ENCODE assay signal across 8 cellular contexts in genomic region chr19:35718345-35719041, GRCh38. TPM values are rescaled to one million over a fixed set of nuclear protein-coding genes. Genes with fewer than 3 reads are reported as not detected.
A peak's percentile ranks its signal among the peaks of the same experiment; 100 is the strongest.
DNase-seq lines count a peak whose midpoint lies in the region; ATAC-seq and TF ChIP-seq lines count a peak whose summit lies in the region.

No MANE protein-coding gene starts in this region.

- H3K18ac ChIP-seq in mesenchymal stem cell (ENCODE audit: low read depth in 1 of 2, low read length in 2 of 2), result peak overlapping the region; percentile 74 to 84

- H3K27ac ChIP-seq in dorsolateral prefrontal cortex (peak overlapping the region in 56 of 59 donors; percentile 38 to 95 (median 82)), mesenchymal stem cell (ENCODE audit: low read length, poor library complexity, severe bottlenecking) (peak overlapping the region; percentile 33), stomach smooth muscle (ENCODE audit: low read length) (peak overlapping the region; percentile 73)

- H4K91ac ChIP-seq in mesenchymal stem cell (ENCODE audit: low read length), result no peak overlapping the region

- no peak overlapping the region for H2AFZ ChIP-seq in mesenchymal stem cell (ENCODE audit: low read depth, low read length)

- H2BK5ac ChIP-seq in mesenchymal stem cell (ENCODE audit: low read depth, low read length, poor library complexity, severe bottlenecking), result no peak overlapping the region

- peak overlapping the region; percentile 82 for H3K4me2 ChIP-seq in mesenchymal stem cell (ENCODE audit: low read length, poor library complexity, severe bottlenecking)

- H3K4ac ChIP-seq in mesenchymal stem cell (ENCODE audit: low read depth in 1 of 2, low read length in 2 of 2), result peak overlapping the region in 1 of 2 experiments; percentile 86

- no peak overlapping the region for H2AK5ac ChIP-seq in mesenchymal stem cell (ENCODE audit: low read length, severe bottlenecking)

- DNase-seq in ELR (ENCODE audit: low read depth) (peak; percentile 47), dorsolateral prefrontal cortex (peak in 4 of 10 donors; percentile 16 to 67 (median 28)), mesenchymal stem cell (peak; percentile 30), NCI-H226 (no peak)
- peak; percentile 31 for DNase-seq in activated CD4-positive, alpha-beta T cell treated with anti-CD3 and anti-CD28 coated beads for 1 hour

- peak overlapping the region; percentile 95 for H2BK15ac ChIP-seq in mesenchymal stem cell (ENCODE audit: low read depth, poor library complexity, severe bottlenecking)

- peaks cover 38% of the 10 kb centered on the region for H3K79me1 ChIP-seq in mesenchymal stem cell (replicated peaks; ENCODE audit: low read length, poor library complexity, severe bottlenecking)

- H3K9ac ChIP-seq in mesenchymal stem cell (ENCODE audit: low read length) (peak overlapping the region; percentile 92), stomach smooth muscle (ENCODE audit: low read length in 2 of 2) (peak overlapping the region; percentile 79 to 84)

- TF ChIP-seq CTCF in dorsolateral prefrontal cortex (IDR thresholded peaks at IDR 0.05 in 54 of 56, conservative IDR thresholded peaks at IDR 0.05 in 2 of 56; ENCODE audit: low read depth in 1 of 56, partially characterized antibody in 56 of 56), result no peak

- peak overlapping the region; percentile 63 to 98 for H3K14ac ChIP-seq in mesenchymal stem cell (ENCODE audit: low read length in 2 of 2)

- peak overlapping the region in 1 of 2 experiments; percentile 97 for H3K23ac ChIP-seq in mesenchymal stem cell (ENCODE audit: low read length in 2 of 2)

- H3K4me1 ChIP-seq in mesenchymal stem cell (ENCODE audit: control insufficient read depth, insufficient read depth, low read depth, low read length) (peaks cover 23% of the 10 kb centered on the region), stomach smooth muscle (ENCODE audit: control insufficient read depth, insufficient read depth, low read length) (peaks cover 42% of the 10 kb centered on the region)

- intact Hi-C loops in dorsolateral prefrontal cortex (cut with DNase I), result loop anchor here in 1 of 2 donors (5.0 kb wide), 1 partner anchor 71 kb away; the partner anchor contains the start of gene COX6B1

- no peaks in the 10 kb centered on the region for H3K27me3 ChIP-seq in dorsolateral prefrontal cortex
- H3K27me3 ChIP-seq in mesenchymal stem cell (ENCODE audit: control insufficient read depth in 1 of 2, insufficient read depth in 1 of 2, low read length in 2 of 2), result peaks cover 0 to 14% of the 10 kb centered on the region in 2 experiments
- no peaks in the 10 kb centered on the region for H3K27me3 ChIP-seq in stomach smooth muscle (ENCODE audit: control insufficient read depth in 1 of 2, insufficient read depth in 2 of 2, low read length in 2 of 2)

- ATAC-seq in HG03045 (IDR thresholded peaks at IDR 0.05; ENCODE audit: unreplicated experiment) (peak; percentile 15), HG02759 (IDR thresholded peaks at IDR 0.05; ENCODE audit: unreplicated experiment) (no peak)

- H2BK12ac ChIP-seq in mesenchymal stem cell (ENCODE audit: low read length in 2 of 2), result no peak overlapping the region

- peak overlapping the region; percentile 89 for H2BK120ac ChIP-seq in mesenchymal stem cell (ENCODE audit: low read depth, low read length)

- H3K36me3 ChIP-seq in mesenchymal stem cell (ENCODE audit: control insufficient read depth in 1 of 2, insufficient read depth in 2 of 2, low read depth in 1 of 2, low read length in 2 of 2) (peaks cover 30 to 40% of the 10 kb centered on the region in 2 experiments), stomach smooth muscle (ENCODE audit: control insufficient read depth in 2 of 2, insufficient read depth in 2 of 2, low read length in 2 of 2) (peaks cover 16 to 20% of the 10 kb centered on the region in 2 donors)

- 4% methylated on average over 34 of the region's 42 CpGs for WGBS in mesenchymal stem cell

- no peak overlapping the region for H4K8ac ChIP-seq in mesenchymal stem cell (ENCODE audit: low read length)

- H3K9me3 ChIP-seq in mesenchymal stem cell (ENCODE audit: control insufficient read depth, low read length) (no peaks in the 10 kb centered on the region), stomach smooth muscle (ENCODE audit: control insufficient read depth in 2 of 2, low read length in 2 of 2) (no peaks in the 10 kb centered on the region)

- H3K4me3 ChIP-seq in dorsolateral prefrontal cortex, result peak overlapping the region; percentile 46 to 98 (median 85)
- peak overlapping the region; percentile 85 to 95 for H3K4me3 ChIP-seq in mesenchymal stem cell (ENCODE audit: insufficient read depth in 1 of 2, low read depth in 1 of 2, low read length in 2 of 2)
- peak overlapping the region; percentile 89 for H3K4me3 ChIP-seq in stomach smooth muscle (ENCODE audit: low read length in 2 of 2)

RNA-seq across cellular contexts. Expression of gene KMT2B, which starts 0.7 kb away (rescaled TPM):
- 10 to 100 TPM; 24.7 to 47.4 (median 32.9) TPM for total RNA-seq in dorsolateral prefrontal cortex
- polyA plus RNA-seq in mesenchymal stem cell (2013, experiment 1 of 2), result 12.9 TPM
- polyA plus RNA-seq in mesenchymal stem cell (2013, experiment 2 of 2), result 12.4 TPM

RNA-seq across cellular contexts. Expression of gene ZBTB32, which starts 14.1 kb away (rescaled TPM):
- under 1 TPM in 1 of 120 experiments, not detected in 119; 0.54 TPM for total RNA-seq in dorsolateral prefrontal cortex
- not detected for polyA plus RNA-seq in mesenchymal stem cell (2013, experiment 1 of 2)
- polyA plus RNA-seq in mesenchymal stem cell (2013, experiment 2 of 2), result not detected

RNA-seq across cellular contexts. Expression of gene IGFLR1, which starts 23.8 kb away (rescaled TPM):
- total RNA-seq in dorsolateral prefrontal cortex, result 10 to 100 TPM in 17 of 120 experiments, 1 to 10 TPM in 103; 1.6 to 16.9 (median 5.9) TPM
- polyA plus RNA-seq in mesenchymal stem cell (2013, experiment 1 of 2), result 3.2 TPM
- polyA plus RNA-seq in mesenchymal stem cell (2013, experiment 2 of 2), result 2.5 TPM

RNA-seq across cellular contexts. Expression of gene U2AF1L4, which starts 26.7 kb away (rescaled TPM):
- total RNA-seq in dorsolateral prefrontal cortex, result 10 to 100 TPM in 119 of 120 experiments, 1 to 10 TPM in 1; 9.6 to 45.3 (median 29.3) TPM
- 13.8 TPM for polyA plus RNA-seq in mesenchymal stem cell (2013, experiment 1 of 2)
- 12.8 TPM for polyA plus RNA-seq in mesenchymal stem cell (2013, experiment 2 of 2)

RNA-seq across cellular contexts. Expression of gene PSENEN, which starts 27.0 kb away (rescaled TPM):
- 10 to 100 TPM; 31.7 to 63.6 (median 46.4) TPM for total RNA-seq in dorsolateral prefrontal cortex
- polyA plus RNA-seq in mesenchymal stem cell (2013, experiment 1 of 2), result 131 TPM
- 134 TPM for polyA plus RNA-seq in mesenchymal stem cell (2013, experiment 2 of 2)
